ENCODE assay signal across 15 cellular contexts in the genomic region with DNA sequence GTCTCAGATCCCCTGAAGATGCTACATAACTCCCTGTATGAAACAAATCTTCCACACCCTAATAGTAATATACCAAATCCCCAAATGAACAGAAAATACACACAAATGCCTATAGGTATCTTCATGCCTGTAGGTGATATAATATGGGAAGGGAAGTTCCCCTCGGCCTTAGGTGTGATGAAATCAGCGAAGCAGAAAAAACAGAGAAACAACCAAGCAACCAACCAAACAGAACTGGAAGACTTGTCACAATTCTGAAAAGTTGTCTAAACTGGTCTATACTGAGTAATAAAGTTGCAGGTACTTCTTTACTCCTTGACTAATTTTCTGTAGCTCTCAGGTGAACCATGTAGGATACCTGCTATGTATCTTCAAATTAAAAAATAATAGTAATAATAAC.
A peak's percentile ranks its signal among the peaks of the same experiment; 100 is the strongest.
DNase-seq lines count a peak whose midpoint lies in the region; ATAC-seq and TF ChIP-seq lines count a peak whose summit lies in the region.
"Had no signal": no experiment of that assay in that cellular context is flagged by ENCODE, and none has a peak within 500 bp of the region (broad histone marks: within the 10 kb centered on the region; RNA-seq: fewer than 3 reads in every experiment).

No MANE protein-coding gene starts in this region.

- no peak overlapping the region for H3K27ac ChIP-seq in uterus
- H3K27ac ChIP-seq: BLaER1 had no signal

- H3K4me3 ChIP-seq in Loucy (ENCODE audit: low read length, poor library complexity, severe bottlenecking) (no peak overlapping the region), epithelial cell of esophagus (ENCODE audit: low read length) (no peak overlapping the region), uterus (no peak overlapping the region)
- H3K4me3 ChIP-seq: BLaER1 had no signal

- no peaks in the 10 kb centered on the region for H3F3A ChIP-seq in Loucy (ENCODE audit: low read depth)

- peak; percentile 58 for ATAC-seq in HG02610 (IDR thresholded peaks at IDR 0.05; ENCODE audit: unreplicated experiment)

- H3K4me1 ChIP-seq in Loucy (ENCODE audit: insufficient read depth, low read length, poor library complexity, severe bottlenecking) (peaks cover 30% of the 10 kb centered on the region), uterus (no peaks in the 10 kb centered on the region)
- H3K4me1 ChIP-seq: Caco-2 had no signal

- peak; percentile 15 for DNase-seq in epithelial cell of esophagus (ENCODE audit: low read depth)
- DNase-seq in uterus = no peak
- DNase-seq in G401 (ENCODE audit: low spot score) = no peak
- no peak for DNase-seq in activated effector memory CD4-positive, alpha-beta T cell treated with Interleukin-2 at 50 U/mL for 16 hours
- DNase-seq: Caco-2; CD8-positive, alpha-beta memory T cell; DND-41; GF-D8; GOT3; H9; IMR-90; KBM-7 had no signal

- 0 out of 2 replicates have a peak overlapping the region, but pooled peaks have one; percentile 1 for H2AFZ ChIP-seq in Loucy (ENCODE audit: low read length)

- H3K9me2 ChIP-seq in Loucy (replicated peaks; ENCODE audit: low read depth, low read length) = no peaks in the 10 kb centered on the region

- H3K4me2 ChIP-seq in Loucy (ENCODE audit: low read depth, low read length, poor library complexity, severe bottlenecking) = peak overlapping the region; percentile 37
- H3K4me2 ChIP-seq: BLaER1 had no signal

- H3K27me3 ChIP-seq in Loucy (ENCODE audit: insufficient read depth, low read length, poor library complexity, severe bottlenecking) = no peaks in the 10 kb centered on the region
- H3K27me3 ChIP-seq in uterus = no peaks in the 10 kb centered on the region
- H3K27me3 ChIP-seq: BLaER1 had no signal

- H3K9me3 ChIP-seq in Loucy (ENCODE audit: insufficient read depth, low read depth, low read length) (no peaks in the 10 kb centered on the region), uterus (no peaks in the 10 kb centered on the region)
- H3K9me3 ChIP-seq: BLaER1, Caco-2 had no signal

- in situ Hi-C loops in G401 (cut with HindIII; ENCODE audit: low sequenced_read_pairs) = no loop called here

- no peaks in the 10 kb centered on the region for H4K20me1 ChIP-seq in Loucy (ENCODE audit: insufficient read depth, low read length, poor library complexity, severe bottlenecking)
- H4K20me1 ChIP-seq: BLaER1 had no signal

- intact Hi-C loops in uterus (cut with DNase I; ENCODE audit: low total_unique reads) = no loop called here

- no peak for TF ChIP-seq POLR2A in uterus (IDR thresholded peaks at IDR 0.05)

- no peaks in the 10 kb centered on the region for H3K79me2 ChIP-seq in Loucy (ENCODE audit: insufficient read depth, low read length)

- H3K36me3 ChIP-seq in Loucy (ENCODE audit: insufficient read depth, low read length) (no peaks in the 10 kb centered on the region), uterus (no peaks in the 10 kb centered on the region)
- H3K36me3 ChIP-seq: BLaER1 had no signal

- TF ChIP-seq CTCF in Loucy (conservative IDR thresholded peaks at IDR 0.05; ENCODE audit: low read length) (no peak), epithelial cell of esophagus (IDR thresholded peaks at IDR 0.05; ENCODE audit: insufficient read depth, low read depth, low read length, missing control alignments) (no peak), uterus (IDR thresholded peaks at IDR 0.05) (no peak)

- H3K9ac ChIP-seq in Loucy (ENCODE audit: low read depth, low read length, poor library complexity, severe bottlenecking) = no peak overlapping the region
- H3K9ac ChIP-seq: BLaER1 had no signal
